27 cellular contexts compared by ENCODE assay signal in the genomic region with DNA sequence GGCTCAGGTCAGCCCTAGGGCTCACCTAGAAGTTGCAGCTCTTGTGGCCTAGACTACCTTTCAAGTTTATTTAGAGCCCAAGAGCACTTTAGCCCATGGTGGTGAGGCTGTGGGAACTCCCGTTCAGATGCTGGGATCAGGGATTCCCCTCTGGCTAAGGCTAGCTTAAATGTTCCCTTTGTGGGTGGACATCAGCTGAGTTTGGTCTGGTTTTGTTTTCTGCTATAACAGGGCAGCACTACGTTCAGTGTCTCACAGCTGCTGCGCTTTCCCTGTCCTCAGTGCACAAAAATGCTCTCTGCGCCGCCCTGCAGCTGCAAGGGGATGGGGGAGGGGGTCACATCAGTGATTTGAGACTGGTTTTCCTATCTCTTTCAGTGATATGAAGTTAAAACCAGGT.
"Had no signal": no experiment of that assay in that cellular context is flagged by ENCODE, and none has a peak within 500 bp of the region (broad histone marks: within the 10 kb centered on the region; RNA-seq: fewer than 3 reads in every experiment).

No MANE protein-coding gene starts in this region.

- H3K9me3 Mint-ChIP-seq: activated T-helper 2 cell treated with anti-CD3 and anti-CD28 coated beads, Interferon-gamma antibody, Interleukin-2, Interleukin-4, amounts not matched to agents 10 μg/mL and 5 μg/mL and 100 μg/mL, durations not matched to agents 14 hours and 24 hours and 36 hours; neural progenitor cell had no signal

- H3K4me1 Mint-ChIP-seq: activated CD4-positive, alpha-beta T cell treated with anti-CD3 and anti-CD28 coated beads for 36 hours; naive thymus-derived CD8-positive, alpha-beta T cell; neural progenitor cell; stimulated activated memory B cell treated with anti-CD40 and anti-IgM and Interleukin-4, amounts not matched to agents 10 μg/mL and 1 μg/mL and 100 μg/mL, for 72 hours had no signal

- H3K4me3 ChIP-seq: adrenal gland, ascending aorta, lower lobe of right lung, neural progenitor cell, smooth muscle cell, stomach, suprapubic skin, tibial nerve had no signal

- H3K27ac Mint-ChIP-seq: activated CD4-positive, alpha-beta T cell treated with anti-CD3 and anti-CD28 coated beads for 36 hours; activated naive CD8-positive, alpha-beta T cell; activated T-helper 2 cell treated with anti-CD3 and anti-CD28 coated beads, Interferon-gamma antibody, Interleukin-2, Interleukin-4, amounts not matched to agents 10 μg/mL and 5 μg/mL and 100 μg/mL, durations not matched to agents 14 hours and 24 hours and 36 hours; dendritic cell treated with granulocyte-macrophage colony-stimulating factor and Interleukin-4, amounts not matched to agents 40 ng/mL and 50 ng/mL, for 4 days; naive thymus-derived CD8-positive, alpha-beta T cell; neural progenitor cell; stimulated activated memory B cell treated with anti-CD40 and anti-IgM and Interleukin-4, amounts not matched to agents 10 μg/mL and 1 μg/mL and 100 μg/mL, for 72 hours; WTC11 had no signal

- DNase-seq: activated CD4-positive, alpha-beta T cell treated with anti-CD3 and anti-CD28 coated beads for 36 hours; activated CD4-positive, alpha-beta T cell treated with anti-CD3 and anti-CD28 coated beads, Interleukin-2, amount 50 U/mL, for 4 hours; activated CD8-positive, alpha-beta memory T cell treated with anti-CD3 and anti-CD28 coated beads for 24 hours; activated CD8-positive, alpha-beta memory T cell treated with anti-CD3 and anti-CD28 coated beads, Interleukin-2, amount 50 U/mL, for 4 hours; activated naive CD4-positive, alpha-beta T cell; activated T-cell treated with anti-CD3 and anti-CD28 coated beads, Interleukin-2, amount 50 U/mL, for 4 hours; adrenal gland; brain microvascular endothelial cell; caudate nucleus; effector CD4-positive, alpha-beta T cell; kidney; lower lobe of right lung; naive thymus-derived CD8-positive, alpha-beta T cell; stimulated activated CD4-positive, alpha-beta T cell treated with anti-CD3 and anti-CD28 coated beads, Interleukin-15, amount 100 ng/mL, for 24 hours; stomach had no signal

- H3K36me3 Mint-ChIP-seq: activated naive CD8-positive, alpha-beta T cell; naive thymus-derived CD8-positive, alpha-beta T cell; neural progenitor cell; stimulated activated memory B cell treated with anti-CD40 and anti-IgM and Interleukin-4, amounts not matched to agents 10 μg/mL and 1 μg/mL and 100 μg/mL, for 72 hours; WTC11 had no signal

- H3K9ac ChIP-seq: neural progenitor cell had no signal

- H2AFZ ChIP-seq: neural progenitor cell had no signal

- H3K27ac ChIP-seq: adrenal gland, ascending aorta, brain microvascular endothelial cell, lower lobe of right lung, neural progenitor cell, stomach, suprapubic skin, tibial nerve had no signal

- H3K9me3 ChIP-seq: adrenal gland, ascending aorta, lower lobe of right lung, stomach, suprapubic skin, tibial nerve had no signal

- H3K4me3 Mint-ChIP-seq: activated CD4-positive, alpha-beta T cell treated with anti-CD3 and anti-CD28 coated beads for 36 hours; activated naive CD8-positive, alpha-beta T cell; activated T-cell treated with anti-CD3 and anti-CD28 coated beads, Interleukin-2, amount 50 U/mL, for 4 hours; dendritic cell treated with granulocyte-macrophage colony-stimulating factor and Interleukin-4, amounts not matched to agents 40 ng/mL and 50 ng/mL, for 4 days; naive thymus-derived CD8-positive, alpha-beta T cell; neural progenitor cell; stimulated activated memory B cell treated with anti-CD40 and anti-IgM and Interleukin-4, amounts not matched to agents 10 μg/mL and 1 μg/mL and 100 μg/mL, for 72 hours; WTC11 had no signal

- H3K4me1 ChIP-seq: adrenal gland, ascending aorta, lower lobe of right lung, neural progenitor cell, stomach, suprapubic skin, tibial nerve had no signal

- H3K4me2 ChIP-seq: neural progenitor cell, smooth muscle cell had no signal

- H3K27me3 ChIP-seq: adrenal gland, ascending aorta, brain microvascular endothelial cell, neural progenitor cell, stomach, suprapubic skin, tibial nerve had no signal

- FAIRE-seq: endometrium had no signal

- H3K36me3 ChIP-seq: adrenal gland, ascending aorta, brain microvascular endothelial cell, lower lobe of right lung, neural progenitor cell, stomach, suprapubic skin, tibial nerve had no signal

- H3K27me3 Mint-ChIP-seq: activated CD4-positive, alpha-beta T cell treated with anti-CD3 and anti-CD28 coated beads for 36 hours; activated naive CD8-positive, alpha-beta T cell; dendritic cell treated with granulocyte-macrophage colony-stimulating factor and Interleukin-4, amounts not matched to agents 40 ng/mL and 50 ng/mL, for 4 days; naive thymus-derived CD8-positive, alpha-beta T cell; stimulated activated memory B cell treated with anti-CD40 and anti-IgM and Interleukin-4, amounts not matched to agents 10 μg/mL and 1 μg/mL and 100 μg/mL, for 72 hours had no signal

- ATAC-seq: activated CD4-positive, alpha-beta T cell treated with anti-CD3 and anti-CD28 coated beads for 36 hours; activated T-cell treated with anti-CD3 and anti-CD28 coated beads, Interleukin-2, amount 50 U/mL, for 4 hours; left lobe of liver; naive thymus-derived CD8-positive, alpha-beta T cell; stimulated activated memory B cell treated with anti-CD40 and anti-IgM and Interleukin-4, amounts not matched to agents 10 μg/mL and 1 μg/mL and 100 μg/mL, for 72 hours; WTC11 had no signal
